ENCODE assay signal across 2 cellular contexts in the genomic region with DNA sequence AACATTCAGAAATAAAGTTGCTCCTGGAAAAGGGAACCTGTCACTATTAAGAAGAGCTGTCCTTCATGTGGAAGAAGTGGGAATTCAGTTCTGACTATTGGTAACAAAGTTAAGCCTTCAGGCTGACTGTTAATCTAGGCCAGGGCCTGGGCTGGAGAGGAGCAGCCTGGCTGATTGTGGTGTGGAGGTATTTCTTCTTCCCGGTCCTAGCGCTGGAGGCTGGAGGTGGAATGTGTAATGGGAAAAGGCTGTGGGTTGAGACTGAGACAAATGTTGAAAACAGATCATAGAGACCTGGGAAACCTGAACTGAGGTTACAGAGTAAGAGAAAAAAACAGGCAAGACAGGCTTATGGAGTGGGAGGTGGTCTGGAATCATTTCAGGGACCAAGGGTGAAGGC.
TF ChIP-seq lines count a peak whose summit lies in the region.

No MANE protein-coding gene starts in this region.

TF ChIP-seq in SK-N-SH treated with all-trans-retinoic acid at 6 μM for 48 hours, 23 proteins besides CTCF, POLR2A, EP300 and RAD21 (continued from another document):
- TF ChIP-seq, protein P1, sequence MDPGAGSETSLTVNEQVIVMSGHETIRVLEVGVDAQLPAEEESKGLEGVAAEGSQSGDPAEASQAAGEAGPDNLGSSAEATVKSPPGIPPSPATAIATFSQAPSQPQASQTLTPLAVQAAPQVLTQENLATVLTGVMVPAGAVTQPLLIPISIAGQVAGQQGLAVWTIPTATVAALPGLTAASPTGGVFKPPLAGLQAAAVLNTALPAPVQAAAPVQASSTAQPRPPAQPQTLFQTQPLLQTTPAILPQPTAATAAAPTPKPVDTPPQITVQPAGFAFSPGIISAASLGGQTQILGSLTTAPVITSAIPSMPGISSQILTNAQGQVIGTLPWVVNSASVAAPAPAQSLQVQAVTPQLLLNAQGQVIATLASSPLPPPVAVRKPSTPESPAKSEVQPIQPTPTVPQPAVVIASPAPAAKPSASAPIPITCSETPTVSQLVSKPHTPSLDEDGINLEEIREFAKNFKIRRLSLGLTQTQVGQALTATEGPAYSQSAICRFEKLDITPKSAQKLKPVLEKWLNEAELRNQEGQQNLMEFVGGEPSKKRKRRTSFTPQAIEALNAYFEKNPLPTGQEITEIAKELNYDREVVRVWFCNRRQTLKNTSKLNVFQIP (CRISPR knock-in tag; IDR thresholded peaks at IDR 0.05; ENCODE audit: borderline replicate concordance, low read depth): no peak
- TF ChIP-seq, protein P2, sequence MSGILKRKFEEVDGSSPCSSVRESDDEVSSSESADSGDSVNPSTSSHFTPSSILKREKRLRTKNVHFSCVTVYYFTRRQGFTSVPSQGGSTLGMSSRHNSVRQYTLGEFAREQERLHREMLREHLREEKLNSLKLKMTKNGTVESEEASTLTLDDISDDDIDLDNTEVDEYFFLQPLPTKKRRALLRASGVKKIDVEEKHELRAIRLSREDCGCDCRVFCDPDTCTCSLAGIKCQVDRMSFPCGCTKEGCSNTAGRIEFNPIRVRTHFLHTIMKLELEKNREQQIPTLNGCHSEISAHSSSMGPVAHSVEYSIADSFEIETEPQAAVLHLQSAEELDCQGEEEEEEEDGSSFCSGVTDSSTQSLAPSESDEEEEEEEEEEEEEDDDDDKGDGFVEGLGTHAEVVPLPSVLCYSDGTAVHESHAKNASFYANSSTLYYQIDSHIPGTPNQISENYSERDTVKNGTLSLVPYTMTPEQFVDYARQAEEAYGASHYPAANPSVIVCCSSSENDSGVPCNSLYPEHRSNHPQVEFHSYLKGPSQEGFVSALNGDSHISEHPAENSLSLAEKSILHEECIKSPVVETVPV (CRISPR knock-in tag; IDR thresholded peaks at IDR 0.05): no peak
- TF ChIP-seq, protein P3, sequence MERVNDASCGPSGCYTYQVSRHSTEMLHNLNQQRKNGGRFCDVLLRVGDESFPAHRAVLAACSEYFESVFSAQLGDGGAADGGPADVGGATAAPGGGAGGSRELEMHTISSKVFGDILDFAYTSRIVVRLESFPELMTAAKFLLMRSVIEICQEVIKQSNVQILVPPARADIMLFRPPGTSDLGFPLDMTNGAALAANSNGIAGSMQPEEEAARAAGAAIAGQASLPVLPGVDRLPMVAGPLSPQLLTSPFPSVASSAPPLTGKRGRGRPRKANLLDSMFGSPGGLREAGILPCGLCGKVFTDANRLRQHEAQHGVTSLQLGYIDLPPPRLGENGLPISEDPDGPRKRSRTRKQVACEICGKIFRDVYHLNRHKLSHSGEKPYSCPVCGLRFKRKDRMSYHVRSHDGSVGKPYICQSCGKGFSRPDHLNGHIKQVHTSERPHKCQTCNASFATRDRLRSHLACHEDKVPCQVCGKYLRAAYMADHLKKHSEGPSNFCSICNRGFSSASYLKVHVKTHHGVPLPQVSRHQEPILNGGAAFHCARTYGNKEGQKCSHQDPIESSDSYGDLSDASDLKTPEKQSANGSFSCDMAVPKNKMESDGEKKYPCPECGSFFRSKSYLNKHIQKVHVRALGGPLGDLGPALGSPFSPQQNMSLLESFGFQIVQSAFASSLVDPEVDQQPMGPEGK (CRISPR knock-in tag; IDR thresholded peaks at IDR 0.05; ENCODE audit: borderline replicate concordance): no peak
- TF ChIP-seq ZNF70 (CRISPR knock-in tag; IDR thresholded peaks at IDR 0.05): no peak
- no peak for TF ChIP-seq CSDC2 (CRISPR knock-in tag; IDR thresholded peaks at IDR 0.05)
- TF ChIP-seq PPARA (CRISPR knock-in tag; IDR thresholded peaks at IDR 0.05; ENCODE audit: borderline replicate concordance): no peak
- TF ChIP-seq TOX (CRISPR knock-in tag; IDR thresholded peaks at IDR 0.05; ENCODE audit: borderline replicate concordance): no peak
- TF ChIP-seq GLIS3 (CRISPR knock-in tag; IDR thresholded peaks at IDR 0.05): no peak

TF ChIP-seq in SK-N-SH, 30 proteins besides CTCF, POLR2A, EP300 and RAD21 (continued from another document):
- TF ChIP-seq, protein P4, sequence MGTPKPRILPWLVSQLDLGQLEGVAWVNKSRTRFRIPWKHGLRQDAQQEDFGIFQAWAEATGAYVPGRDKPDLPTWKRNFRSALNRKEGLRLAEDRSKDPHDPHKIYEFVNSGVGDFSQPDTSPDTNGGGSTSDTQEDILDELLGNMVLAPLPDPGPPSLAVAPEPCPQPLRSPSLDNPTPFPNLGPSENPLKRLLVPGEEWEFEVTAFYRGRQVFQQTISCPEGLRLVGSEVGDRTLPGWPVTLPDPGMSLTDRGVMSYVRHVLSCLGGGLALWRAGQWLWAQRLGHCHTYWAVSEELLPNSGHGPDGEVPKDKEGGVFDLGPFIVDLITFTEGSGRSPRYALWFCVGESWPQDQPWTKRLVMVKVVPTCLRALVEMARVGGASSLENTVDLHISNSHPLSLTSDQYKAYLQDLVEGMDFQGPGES (IDR thresholded peaks at IDR 0.05; ENCODE audit: low read depth, low read length): no peak
- TF ChIP-seq SMC3 (IDR thresholded peaks at IDR 0.05; ENCODE audit: low read depth, low read length) (no peak), MXI1 (IDR thresholded peaks at IDR 0.05; ENCODE audit: low read depth, low read length) (no peak), RCOR1 (IDR thresholded peaks at IDR 0.05; ENCODE audit: low read length) (no peak)
- TF ChIP-seq, protein P5, sequence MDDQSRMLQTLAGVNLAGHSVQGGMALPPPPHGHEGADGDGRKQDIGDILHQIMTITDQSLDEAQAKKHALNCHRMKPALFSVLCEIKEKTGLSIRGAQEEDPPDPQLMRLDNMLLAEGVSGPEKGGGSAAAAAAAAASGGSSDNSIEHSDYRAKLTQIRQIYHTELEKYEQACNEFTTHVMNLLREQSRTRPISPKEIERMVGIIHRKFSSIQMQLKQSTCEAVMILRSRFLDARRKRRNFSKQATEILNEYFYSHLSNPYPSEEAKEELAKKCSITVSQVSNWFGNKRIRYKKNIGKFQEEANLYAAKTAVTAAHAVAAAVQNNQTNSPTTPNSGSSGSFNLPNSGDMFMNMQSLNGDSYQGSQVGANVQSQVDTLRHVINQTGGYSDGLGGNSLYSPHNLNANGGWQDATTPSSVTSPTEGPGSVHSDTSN (IDR thresholded peaks at IDR 0.05): no peak
TF ChIP-seq in SK-N-SH: peak in this region for 0.
